Comparison of ENCODE assay signal across 17 cellular contexts in genomic region chr6:157732007-157732406, GRCh38.
"Had no signal": no experiment of that assay in that cellular context is flagged by ENCODE, and none has a peak within 500 bp of the region (broad histone marks: within the 10 kb centered on the region; RNA-seq: fewer than 3 reads in every experiment).

No MANE protein-coding gene starts in this region.

- H3K27me3 Mint-ChIP-seq: type B pancreatic cell had no signal

- H3K36me3 Mint-ChIP-seq: type B pancreatic cell had no signal

- H3K27me3 ChIP-seq: body of pancreas, esophagus squamous epithelium, heart right ventricle, stomach had no signal

- ATAC-seq: body of pancreas, heart right ventricle, left lobe of liver, right cardiac atrium had no signal

- H3K27ac Mint-ChIP-seq: nephron, type B pancreatic cell had no signal

- H3K27ac ChIP-seq: body of pancreas, esophagus squamous epithelium, heart right ventricle, prostate gland, skin epidermis, stomach, VCaP had no signal

- DNase-seq: activated CD4-positive, alpha-beta T cell treated with anti-CD3 and anti-CD28 coated beads, Interleukin-2, amount 50 U/mL, for 4 hours; body of pancreas; dermis blood vessel endothelial cell; effector memory CD4-positive, alpha-beta T cell; esophagus squamous epithelium; heart right ventricle; midbrain; right cardiac atrium; stomach; T-helper 2 cell had no signal

- H3K9me3 Mint-ChIP-seq: type B pancreatic cell had no signal

- H3K4me1 ChIP-seq: prostate gland had no signal

- H3K4me3 ChIP-seq: body of pancreas, esophagus squamous epithelium, heart right ventricle, lung, prostate gland, skin epidermis, stomach had no signal

- H3K36me3 ChIP-seq: esophagus squamous epithelium, heart right ventricle, prostate gland, stomach had no signal

- H3K9me3 ChIP-seq: body of pancreas, esophagus squamous epithelium, heart right ventricle, prostate gland, stomach had no signal

- H3K4me3 Mint-ChIP-seq: nephron, type B pancreatic cell had no signal
